Comparison of ENCODE assay signal across 8 cellular contexts in genomic region chr2:45014016-45014702, GRCh38. TPM values are rescaled to one million over a fixed set of nuclear protein-coding genes. Genes with fewer than 3 reads are reported as not detected.
DNase-seq lines count a peak whose midpoint lies in the region; ATAC-seq and TF ChIP-seq lines count a peak whose summit lies in the region.

No MANE protein-coding gene starts in this region.

- H3K27me3 Mint-ChIP-seq in activated naive CD4-positive, alpha-beta T cell treated with anti-CD3 and anti-CD28 coated beads for 36 hours (ENCODE audit: low read depth) = peaks cover 64% of the 10 kb centered on the region
- peaks cover 96% of the 10 kb centered on the region for H3K27me3 Mint-ChIP-seq in endodermal cell (ENCODE audit: insufficient read depth)

- H3K79me2 ChIP-seq in OCI-LY7 (ENCODE audit: insufficient read depth, low read depth, low read length) = no peaks in the 10 kb centered on the region

- H3K36me3 ChIP-seq in OCI-LY7 (ENCODE audit: insufficient read depth, low read length) = no peaks in the 10 kb centered on the region
- no peaks in the 10 kb centered on the region for H3K36me3 ChIP-seq in endodermal cell (ENCODE audit: control insufficient read depth, insufficient read depth, low read length)
- no peaks in the 10 kb centered on the region for H3K36me3 ChIP-seq in mucosa of descending colon (ENCODE audit: low read depth)

- no TSS peak for BruUV-seq in OCI-LY7 (replicated peaks; lab: Mats Ljungman, UMichigan)

- H3K9me2 ChIP-seq in OCI-LY7 (ENCODE audit: insufficient read depth, low read length) = no peaks in the 10 kb centered on the region

- H3K27me3 ChIP-seq in endodermal cell (ENCODE audit: control insufficient read depth, insufficient read depth, low read length, poor library complexity, severe bottlenecking) = peaks cover 100% of the 10 kb centered on the region

- CTCF ChIA-PET in activated naive CD4-positive, alpha-beta T cell treated with anti-CD3 and anti-CD28 coated beads for 36 hours (lab: Charles Lee) = no interaction called here
- CTCF ChIA-PET in OCI-LY7 (lab: Charles Lee; ENCODE audit: unreplicated experiment) = no interaction called here

- peaks cover 9% of the 10 kb centered on the region for H3K4me1 ChIP-seq in OCI-LY7 (ENCODE audit: insufficient read depth, low read length, poor library complexity, severe bottlenecking)
- no peaks in the 10 kb centered on the region for H3K4me1 ChIP-seq in endodermal cell (ENCODE audit: control insufficient read depth, insufficient read depth, low read length)
- H3K4me1 ChIP-seq in mucosa of descending colon (ENCODE audit: low read depth) = peaks cover 26% of the 10 kb centered on the region

- DNase-seq in activated naive CD4-positive, alpha-beta T cell treated with anti-CD3 and anti-CD28 coated beads for 36 hours = peak; percentile 53
- no peak for DNase-seq in activated naive CD4-positive, alpha-beta T cell (lab: John Stamatoyannopoulos, UW)
- DNase-seq in OCI-LY7 (ENCODE audit: low spot score) (no peak), endodermal cell (peak; percentile 93), mucosa of descending colon (peak; percentile 45 to 64 (median 53)), NCI-H748 treated with DMSO at 0.1 percent for 48 hours (lab: John Stamatoyannopoulos, UW) (no peak), NCI-H1930 (lab: John Stamatoyannopoulos, UW) (no peak)
- DNase-seq in activated effector memory CD4-positive, alpha-beta T cell treated with Interleukin-2 at 50 U/mL for 16 hours = no peak

- peak; percentile 73 for ATAC-seq in mucosa of descending colon

- no peak overlapping the region for H3K4me3 ChIP-seq in OCI-LY7 (ENCODE audit: low read depth, low read length, poor library complexity, severe bottlenecking)
- peak overlapping the region; percentile 69 for H3K4me3 ChIP-seq in endodermal cell (ENCODE audit: low read length)
- no peak overlapping the region for H3K4me3 ChIP-seq in mucosa of descending colon

- H3K4me3 Mint-ChIP-seq in activated naive CD4-positive, alpha-beta T cell treated with anti-CD3 and anti-CD28 coated beads for 36 hours = no peak overlapping the region
- H3K4me3 Mint-ChIP-seq in endodermal cell = peak overlapping the region; percentile 53

- TF ChIP-seq CTCF in OCI-LY7 (conservative IDR thresholded peaks at IDR 0.05; ENCODE audit: low read length) (peak; percentile 28; the same call in 1 of the 2 replicates), endodermal cell (conservative IDR thresholded peaks at IDR 0.05) (peak; percentile 97), mucosa of descending colon (IDR thresholded peaks at IDR 0.05) (peak; percentile 44)

- no peaks in the 10 kb centered on the region for H3K9me3 Mint-ChIP-seq in activated naive CD4-positive, alpha-beta T cell treated with anti-CD3 and anti-CD28 coated beads for 36 hours
- no peaks in the 10 kb centered on the region for H3K9me3 Mint-ChIP-seq in endodermal cell

- H3K9me3 ChIP-seq in OCI-LY7 (ENCODE audit: low read length) (no peaks in the 10 kb centered on the region), endodermal cell (ENCODE audit: control insufficient read depth, low read length) (no peaks in the 10 kb centered on the region), mucosa of descending colon (no peaks in the 10 kb centered on the region)

- H3K27ac Mint-ChIP-seq in activated naive CD4-positive, alpha-beta T cell treated with anti-CD3 and anti-CD28 coated beads for 36 hours = no peak overlapping the region
- no peak overlapping the region for H3K27ac Mint-ChIP-seq in endodermal cell

- WGBS in endodermal cell (ENCODE audit: insufficient coverage in 1 of 2, insufficient read length in 1 of 2), 2 experiments = 2 to 3% methylated on average over 14 to 57 of the region's 57 CpGs

- H3K4me1 Mint-ChIP-seq in activated naive CD4-positive, alpha-beta T cell treated with anti-CD3 and anti-CD28 coated beads for 36 hours (ENCODE audit: low read depth) = peaks cover 18% of the 10 kb centered on the region
- peaks cover 4% of the 10 kb centered on the region for H3K4me1 Mint-ChIP-seq in endodermal cell

- H3K27ac ChIP-seq in OCI-LY7 (ENCODE audit: low read depth, low read length, poor library complexity, severe bottlenecking) (no peak overlapping the region), endodermal cell (ENCODE audit: low read depth, low read length) (no peak overlapping the region)

- H2AFZ ChIP-seq in OCI-LY7 (ENCODE audit: low read length) = no peak overlapping the region

- H4K20me1 ChIP-seq in OCI-LY7 (ENCODE audit: insufficient read depth, low read length) = no peaks in the 10 kb centered on the region

- intact Hi-C loops in activated naive CD4-positive, alpha-beta T cell treated with anti-CD3 and anti-CD28 coated beads for 36 hours (cut with micrococcal nuclease) = loop anchor here (2.0 kb wide), 1 partner anchor 31 kb away; no protein-coding TSS in a partner anchor
- intact Hi-C loops in OCI-LY7 (cut with micrococcal nuclease; ENCODE audit: unreplicated experiment) (no loop called here), mucosa of descending colon (cut with DNase I, micrococcal nuclease) (no loop called here)

- H3K4me2 ChIP-seq in OCI-LY7 (ENCODE audit: low read length) = no peak overlapping the region

- no peaks in the 10 kb centered on the region for H3K36me3 Mint-ChIP-seq in activated naive CD4-positive, alpha-beta T cell treated with anti-CD3 and anti-CD28 coated beads for 36 hours (ENCODE audit: low read depth)
- H3K36me3 Mint-ChIP-seq in endodermal cell (ENCODE audit: low read depth) = no peaks in the 10 kb centered on the region

- H3K9ac ChIP-seq in endodermal cell (ENCODE audit: extremely low read depth, low read length, poor library complexity, severe bottlenecking) = no peak overlapping the region

- POLR2A ChIA-PET in OCI-LY7 (lab: Charles Lee) = no interaction called here

RNA-seq across cellular contexts. Expression of gene SIX2, which starts 4.9 kb away (rescaled TPM):
- total RNA-seq in activated naive CD4-positive, alpha-beta T cell treated with anti-CD3 and anti-CD28 coated beads for 36 hours = not detected
- not detected in 2 replicates for total RNA-seq in OCI-LY7 (2014; rRNA removed; shearing (Covaris generic))
- total RNA-seq in OCI-LY7 (2022) (not detected in 2 replicates), endodermal cell (not detected), mucosa of descending colon (under 1 TPM in 1 of 3 donors, not detected in 2; 0.12 TPM)
- 1.8 TPM for polyA plus RNA-seq in endodermal cell (2013, experiment 1 of 2)
- 1.4 TPM for polyA plus RNA-seq in endodermal cell (2013, experiment 2 of 2)

Comparison
In these comparisons a context has a peak if more than half of its experiments do, and no peak if none do; other contexts are left out.
1. DNase-seq: peak in activated naive CD4-positive, alpha-beta T cell treated with anti-CD3 and anti-CD28 coated beads for 36 hours (single experiment), endodermal cell (single experiment) and mucosa of descending colon (3 of 3); none in activated naive CD4-positive, alpha-beta T cell (0 of 4), OCI-LY7 (single experiment), NCI-H748 treated with DMSO at 0.1 percent for 48 hours (single experiment), activated effector memory CD4-positive, alpha-beta T cell treated with Interleukin-2 at 50 U/mL for 16 hours (single experiment) and NCI-H1930 (0 of 2).
2. CTCF ChIP-seq: peak in every context shown above with its lines; median percentile 97 in endodermal cell; 44 in mucosa of descending colon; 28 in OCI-LY7.